ENCODE assay signal across 30 cellular contexts in the genomic region with DNA sequence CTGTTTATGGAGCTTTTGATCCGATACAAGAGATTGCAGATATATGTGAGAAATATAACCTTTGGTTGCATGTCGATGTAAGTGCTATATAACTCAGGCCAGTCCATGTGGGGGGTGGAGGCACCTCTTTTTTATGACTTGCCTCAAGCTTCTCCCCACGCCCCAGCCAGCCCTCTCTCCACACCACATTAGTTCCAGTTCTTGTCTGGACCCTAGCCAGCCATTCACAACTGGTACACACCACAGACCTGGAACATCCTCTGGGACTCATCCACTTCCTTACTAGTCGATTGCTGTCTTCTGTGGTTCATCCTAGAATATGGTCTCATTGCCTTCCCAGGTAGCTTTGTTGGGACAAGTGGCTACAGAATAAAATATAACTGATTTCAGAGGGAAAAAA. TPM values are rescaled to one million over a fixed set of nuclear protein-coding genes. Genes with fewer than 3 reads are reported as not detected.
"Had no signal": no experiment of that assay in that cellular context is flagged by ENCODE, and none has a peak within 500 bp of the region (broad histone marks: within the 10 kb centered on the region; RNA-seq: fewer than 3 reads in every experiment).

No MANE protein-coding gene starts in this region.

- H3K9me3 ChIP-seq: adrenal gland, body of pancreas, breast epithelium, SJSA1, SK-N-SH had no signal

- H3K4me3 Mint-ChIP-seq: activated CD4-positive, alpha-beta T cell treated with anti-CD3 and anti-CD28 coated beads for 36 hours; activated CD4-positive, alpha-beta T cell treated with anti-CD3 and anti-CD28 coated beads, Interleukin-2, amount 10 ng/mL, durations not matched to agents 7 days and 5 days; activated CD8-positive, alpha-beta T cell treated with anti-CD3 and anti-CD28 coated beads, Interleukin-2, amount 10 ng/mL, durations not matched to agents 7 days and 5 days; activated T-cell treated with anti-CD3 and anti-CD28 coated beads, Interleukin-2, amount 50 U/mL, for 24 hours; T-helper 1 cell treated with Interleukin-12 subunit alpha and Interleukin-12 subunit beta and Interleukin-4 antibody, amounts not matched to agents 30 μg/mL and 1 μg/mL, for 36 hours; T-helper 2 cell treated with Interferon-gamma antibody and Interleukin-4, amounts not matched to agents 5 μg/mL and 100 μg/mL, for 36 hours; WTC11 had no signal

- H3K36me3 ChIP-seq: adrenal gland, breast epithelium, SJSA1 had no signal

- H3K4me1 Mint-ChIP-seq: WTC11 had no signal

- H3K36me3 Mint-ChIP-seq: WTC11 had no signal

- H3K27me3 ChIP-seq: adrenal gland, body of pancreas, SJSA1 had no signal

- H3K27ac ChIP-seq: adrenal gland, body of pancreas, breast epithelium, PC-9, SJSA1 had no signal

- H3K4me3 ChIP-seq: adrenal gland, body of pancreas, breast epithelium, K562, PC-9, SJSA1 had no signal

- ATAC-seq: activated CD4-positive, alpha-beta T cell treated with anti-CD3 and anti-CD28 coated beads for 36 hours; activated CD4-positive, CD25-positive, alpha-beta regulatory T cell treated with anti-CD3 and anti-CD28 coated beads, Interleukin-2, amount 50 U/mL, for 24 hours; activated CD8-positive, alpha-beta T cell treated with anti-CD3 and anti-CD28 coated beads, Interleukin-2, amount 10 ng/mL, durations not matched to agents 7 days and 5 days; activated naive CD4-positive, alpha-beta T cell treated with anti-CD3 and anti-CD28 coated beads, Interleukin-2, amount 50 U/mL, for 72 hours; body of pancreas; K562; WTC11 had no signal

- DNase-seq: activated CD4-positive, alpha-beta T cell treated with anti-CD3 and anti-CD28 coated beads for 36 hours; activated CD4-positive, alpha-beta T cell treated with anti-CD3 and anti-CD28 coated beads, Interleukin-2, amount 10 ng/mL, durations not matched to agents 7 days and 5 days; activated CD4-positive, alpha-beta T cell treated with anti-CD3 and anti-CD28 coated beads, Interleukin-2, amount 50 U/mL, for 48 hours; activated CD8-positive, alpha-beta T cell treated with anti-CD3 and anti-CD28 coated beads, Interleukin-2, amount 10 ng/mL, durations not matched to agents 7 days and 5 days; activated gamma-delta T cell; activated naive CD4-positive, alpha-beta T cell treated with Interleukin-2 at 50 U/mL for 16 hours; activated T-cell treated with anti-CD3 and anti-CD28 coated beads, Interleukin-2, amount 50 U/mL, for 24 hours; adrenal gland; body of pancreas; MM.1S; MV-4-11; NCI-H1092; NCI-H1436 treated with DMSO at 0.1 percent for 48 hours; NCI-H1694 treated with DMSO at 0.1 percent for 48 hours; NCI-H2029; NCI-H345; NCI-H524 treated with DMSO at 0.1 percent for 48 hours; PC-9; Right ventricle myocardium superior; SK-N-SH had no signal

- H3K4me1 ChIP-seq: adrenal gland, body of pancreas, breast epithelium had no signal

- H3K9me3 Mint-ChIP-seq: activated CD4-positive, alpha-beta T cell treated with anti-CD3 and anti-CD28 coated beads, Interleukin-2, amount 10 ng/mL, durations not matched to agents 7 days and 5 days; activated T-cell treated with anti-CD3 and anti-CD28 coated beads, Interleukin-2, amount 50 U/mL, for 24 hours; activated T-helper 2 cell treated with anti-CD3 and anti-CD28 coated beads, Interferon-gamma antibody, Interleukin-2, Interleukin-4, amounts not matched to agents 10 μg/mL and 5 μg/mL and 100 μg/mL, durations not matched to agents 14 hours and 24 hours and 36 hours; T-helper 1 cell treated with Interleukin-12 subunit alpha and Interleukin-12 subunit beta and Interleukin-4 antibody, amounts not matched to agents 30 μg/mL and 1 μg/mL, for 36 hours; T-helper 2 cell treated with Interferon-gamma antibody and Interleukin-4, amounts not matched to agents 5 μg/mL and 100 μg/mL, for 36 hours had no signal

- H3K27me3 Mint-ChIP-seq: activated CD4-positive, alpha-beta T cell treated with anti-CD3 and anti-CD28 coated beads for 36 hours; activated CD4-positive, alpha-beta T cell treated with anti-CD3 and anti-CD28 coated beads, Interleukin-2, amount 10 ng/mL, durations not matched to agents 7 days and 5 days had no signal

- H3K27ac Mint-ChIP-seq: activated CD4-positive, alpha-beta T cell treated with anti-CD3 and anti-CD28 coated beads for 36 hours; activated CD4-positive, alpha-beta T cell treated with anti-CD3 and anti-CD28 coated beads, Interleukin-2, amount 10 ng/mL, durations not matched to agents 7 days and 5 days; activated CD8-positive, alpha-beta T cell treated with anti-CD3 and anti-CD28 coated beads, Interleukin-2, amount 10 ng/mL, durations not matched to agents 7 days and 5 days; activated naive CD4-positive, alpha-beta T cell treated with anti-CD3 and anti-CD28 coated beads, Interleukin-2, amount 50 U/mL, for 72 hours; activated T-cell treated with anti-CD3 and anti-CD28 coated beads, Interleukin-2, amount 50 U/mL, for 24 hours; activated T-helper 2 cell treated with anti-CD3 and anti-CD28 coated beads, Interferon-gamma antibody, Interleukin-2, Interleukin-4, amounts not matched to agents 10 μg/mL and 5 μg/mL and 100 μg/mL, durations not matched to agents 14 hours and 24 hours and 36 hours; T-helper 1 cell treated with Interleukin-12 subunit alpha and Interleukin-12 subunit beta and Interleukin-4 antibody, amounts not matched to agents 30 μg/mL and 1 μg/mL, for 36 hours; T-helper 2 cell treated with Interferon-gamma antibody and Interleukin-4, amounts not matched to agents 5 μg/mL and 100 μg/mL, for 36 hours; WTC11 had no signal

- H3K9ac ChIP-seq: SK-N-SH had no signal

RNA-seq across cellular contexts. Expression of gene GAD1, which starts 31.0 kb away (rescaled TPM):
- total RNA-seq: body of pancreas, NCI-H460, Right ventricle myocardium superior had no signal
